12 cellular contexts compared by ENCODE assay signal in the genomic region with DNA sequence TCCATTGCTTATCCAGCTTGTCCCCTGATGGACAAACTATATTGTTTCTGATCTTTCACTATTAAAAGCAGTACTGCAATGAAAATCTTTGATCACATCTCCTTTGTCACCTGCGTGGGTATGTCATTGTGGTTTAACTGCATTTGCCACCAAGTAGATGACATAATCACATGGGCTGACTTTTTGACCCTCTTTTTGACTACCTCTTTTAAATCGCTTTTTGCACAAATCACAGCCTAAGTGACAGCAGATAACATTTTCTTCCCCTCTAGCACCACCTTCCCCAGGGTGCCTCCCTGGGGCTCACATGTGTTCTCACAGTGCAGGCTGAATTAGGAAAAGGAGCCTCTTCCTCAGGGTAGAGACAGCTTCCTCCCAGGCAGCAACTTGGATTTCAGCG. TPM values are rescaled to one million over a fixed set of nuclear protein-coding genes. Genes with fewer than 3 reads are reported as not detected.
DNase-seq lines count a peak whose midpoint lies in the region; TF ChIP-seq lines count a peak whose summit lies in the region.
"Had no signal": no experiment of that assay in that cellular context is flagged by ENCODE, and none has a peak within 500 bp of the region (broad histone marks: within the 10 kb centered on the region; RNA-seq: fewer than 3 reads in every experiment).

No MANE protein-coding gene starts in this region.

- H3K9me3 Mint-ChIP-seq in Caco-2 (ENCODE audit: unreplicated experiment) (no peaks in the 10 kb centered on the region), mesothelial cell of epicardium (peaks cover 4% of the 10 kb centered on the region)
- H3K9me3 Mint-ChIP-seq: natural killer cell had no signal

- H3K4me3 Mint-ChIP-seq in Caco-2 (ENCODE audit: unreplicated experiment) (peak overlapping the region; percentile 69), mesothelial cell of epicardium (peak overlapping the region; percentile 84)
- H3K4me3 Mint-ChIP-seq: natural killer cell had no signal

- CTCF ChIA-PET in Caco-2 (lab: Charles Lee): no interaction called here

- DNase-seq in Caco-2 (no peak), astrocyte of the spinal cord (ENCODE audit: low read depth, low spot score) (no peak), mesothelial cell of epicardium (ENCODE audit: low spot score in 2 of 2, unreplicated experiment in 2 of 2) (no peak), DMS53 (lab: John Stamatoyannopoulos, UW) (no peak), dedifferentiated amniotic fluid mesenchymal stem cell (ENCODE audit: extremely low spot score) (no peak)
- no peak for DNase-seq in effector CD8-positive, alpha-beta T cell (lab: John Stamatoyannopoulos, UW)
- DNase-seq in effector CD4-positive, alpha-beta T cell: no peak
- DNase-seq: DMS 273 treated with DMSO at 0.1 percent for 48 hours, natural killer cell, NCI-H345, SHP77 treated with DMSO at 0.1 percent for 48 hours had no signal

- H3K36me3 ChIP-seq in Caco-2 (ENCODE audit: control insufficient read depth, insufficient read depth, low read length) (no peaks in the 10 kb centered on the region), HUES6 (ENCODE audit: control insufficient read depth, insufficient read depth, low read length) (peaks cover 15% of the 10 kb centered on the region; the same call in 1 of the 2 replicates)

- H3K36me3 Mint-ChIP-seq in Caco-2 (ENCODE audit: insufficient read depth, unreplicated experiment): no peaks in the 10 kb centered on the region
- H3K36me3 Mint-ChIP-seq in mesothelial cell of epicardium: peaks cover 7% of the 10 kb centered on the region
- H3K36me3 Mint-ChIP-seq: natural killer cell had no signal

- H3K4me1 ChIP-seq in Caco-2 (peaks cover 9% of the 10 kb centered on the region; the same call in 1 of the 2 replicates), HUES6 (ENCODE audit: control insufficient read depth, insufficient read depth, low read length) (peaks cover 47% of the 10 kb centered on the region)

- H3K27me3 Mint-ChIP-seq in Caco-2 (ENCODE audit: insufficient read depth, unreplicated experiment) (no peaks in the 10 kb centered on the region), mesothelial cell of epicardium (ENCODE audit: low read depth) (no peaks in the 10 kb centered on the region)

- BruUV-seq in Caco-2 (replicated peaks; lab: Mats Ljungman, UMichigan): no TSS peak

- POLR2A ChIA-PET in Caco-2 (lab: Charles Lee): no interaction called here

- in situ Hi-C loops in astrocyte of the spinal cord (cut with HindIII; ENCODE audit: low sequenced_read_pairs): no loop called here

- H3K27me3 ChIP-seq in Caco-2 (replicated peaks; ENCODE audit: control insufficient read depth, insufficient read depth, low read length) (no peaks in the 10 kb centered on the region), HUES6 (ENCODE audit: control insufficient read depth, insufficient read depth, low read length) (peaks cover 18% of the 10 kb centered on the region; the same call in 1 of the 2 replicates)

- H3K4me1 Mint-ChIP-seq in Caco-2 (ENCODE audit: low read depth, unreplicated experiment) (peaks cover 2% of the 10 kb centered on the region), mesothelial cell of epicardium (peaks cover 60% of the 10 kb centered on the region)

- intact Hi-C loops in Caco-2 (cut with micrococcal nuclease; ENCODE audit: unreplicated experiment): no loop called here

- H3K4me3 ChIP-seq in Caco-2 (ENCODE audit: low read depth, low read length) (peak overlapping the region; percentile 20), HUES6 (ENCODE audit: low read depth, low read length) (peak overlapping the region; percentile 81), astrocyte of the spinal cord (ENCODE audit: low read depth, low read length) (peak overlapping the region; percentile 61)

- peak overlapping the region; percentile 89 for H3K9ac ChIP-seq in HUES6 (ENCODE audit: low read length)

- no peak overlapping the region for H3K27ac ChIP-seq in HUES6 (ENCODE audit: low read depth, low read length)

- no peak for TF ChIP-seq CTCF in Caco-2 (IDR thresholded peaks at IDR 0.05; ENCODE audit: insufficient read depth in 1 of 2, low read depth in 1 of 2, low read length in 1 of 2, severe bottlenecking in 1 of 2, unreplicated experiment in 1 of 2)
- no peak for TF ChIP-seq CTCF in astrocyte of the spinal cord (IDR thresholded peaks at IDR 0.05; ENCODE audit: low read depth, low read length)
- TF ChIP-seq CTCF in mesothelial cell of epicardium (IDR thresholded peaks at IDR 0.05; ENCODE audit: unreplicated experiment): no peak

- H3K27ac Mint-ChIP-seq in Caco-2 (ENCODE audit: unreplicated experiment): no peak overlapping the region
- H3K27ac Mint-ChIP-seq in mesothelial cell of epicardium: peak overlapping the region; percentile 91
- H3K27ac Mint-ChIP-seq: natural killer cell had no signal

- H3K9me3 ChIP-seq in Caco-2: no peaks in the 10 kb centered on the region
- H3K9me3 ChIP-seq in HUES6 (ENCODE audit: control insufficient read depth, insufficient read depth, low read depth, low read length): no peaks in the 10 kb centered on the region; the same call in 1 of the 2 replicates

RNA-seq across cellular contexts. Expression of a gene that starts 1.1 kb away (rescaled TPM):
- total RNA-seq in Caco-2 (2022): 6.1 and 6.4 TPM in 2 replicates
- 683 to 700 TPM (median 691 TPM) in 3 replicates for total RNA-seq in mesothelial cell of epicardium
- total RNA-seq: natural killer cell had no signal

Comparison
In these comparisons a context has a peak if more than half of its experiments do, and no peak if none do; other contexts are left out.
1. H3K4me3 ChIP-seq: peak in every context shown above with its lines; median percentile 81 in HUES6; 61 in astrocyte of the spinal cord; 20 in Caco-2.
2. RNA of a gene that starts 1.1 kb away (total RNA-seq): 683 to 700 TPM in mesothelial cell of epicardium; 6.1 to 6.4 TPM in Caco-2; every median in the first group is over 10 times any median in the second.